8 cellular contexts compared by ENCODE assay signal in genomic region chr3:111967651-111968274, GRCh38. TPM values are rescaled to one million over a fixed set of nuclear protein-coding genes. Genes with fewer than 3 reads are reported as not detected.
DNase-seq lines count a peak whose midpoint lies in the region; TF ChIP-seq lines count a peak whose summit lies in the region.

No MANE protein-coding gene starts in this region.

- no peak overlapping the region for H3K14ac ChIP-seq in trophoblast cell (ENCODE audit: low read length)

- no peak for TF ChIP-seq EP300 in transverse colon (IDR thresholded peaks at IDR 0.05; ENCODE audit: low read depth)

- H3K4me2 ChIP-seq in trophoblast cell (ENCODE audit: low read length), result no peak overlapping the region

- H2AFZ ChIP-seq in trophoblast cell (ENCODE audit: insufficient read depth, low read length, poor library complexity), result no peak overlapping the region

- no peak overlapping the region for H2AK5ac ChIP-seq in trophoblast cell (ENCODE audit: low read length)

- H3K18ac ChIP-seq in trophoblast cell (ENCODE audit: low read length), result no peak overlapping the region

- H3K79me1 ChIP-seq in trophoblast cell (ENCODE audit: low read length), result no peaks in the 10 kb centered on the region

- no peak overlapping the region for H2BK5ac ChIP-seq in trophoblast cell (ENCODE audit: low read depth, low read length, poor library complexity)

- H3K4me3 ChIP-seq in SJSA1 (no peak overlapping the region), trophoblast cell (ENCODE audit: low read depth, low read length) (no peak overlapping the region), transverse colon (no peak overlapping the region)

- H3K4ac ChIP-seq in trophoblast cell (ENCODE audit: low read depth, low read length), result no peak overlapping the region

- in situ Hi-C loops in transverse colon (cut with MboI; ENCODE audit: low pct_ligation_motif_present in 1 of 4, low pct_unique_long_range_greater_than_20kb in 1 of 4, low sequenced_read_pairs in 3 of 4), result no loop called here

- H3K23ac ChIP-seq in trophoblast cell (ENCODE audit: low read length), result no peak overlapping the region

- intact Hi-C loops in transverse colon (cut with DNase I; ENCODE audit: low total_unique reads), result loop anchor here (2.0 to 5.0 kb wide), 2 partner anchors 105 to 251 kb away; no protein-coding TSS in a partner anchor

- peaks cover 17% of the 10 kb centered on the region; the same call in 1 of the 2 replicates for H3K36me3 Mint-ChIP-seq in HFFc6 (ENCODE audit: low read depth)

- no peak overlapping the region for H3K27ac ChIP-seq in SJSA1
- H3K27ac ChIP-seq in trophoblast cell (ENCODE audit: low read depth, low read length), result no peak overlapping the region
- peak overlapping the region; percentile 16 to 55 (median 30) for H3K27ac ChIP-seq in transverse colon

- 0 out of 2 replicates have a peak overlapping the region, but pooled peaks have one; percentile 4 for H3K4me3 Mint-ChIP-seq in HFFc6

- no peak overlapping the region for H4K8ac ChIP-seq in trophoblast cell (ENCODE audit: low read depth, low read length)

- TF ChIP-seq POLR2A in transverse colon (IDR thresholded peaks at IDR 0.05), result no peak

- no peak overlapping the region for H4K91ac ChIP-seq in trophoblast cell (ENCODE audit: low read depth, low read length)

- peaks cover 46% of the 10 kb centered on the region for H3K4me1 Mint-ChIP-seq in HFFc6 (ENCODE audit: low read depth)

- H4K12ac ChIP-seq in trophoblast cell (ENCODE audit: low read depth, low read length), result no peak overlapping the region

- TF ChIP-seq CTCF in GM10248 (IDR thresholded peaks at IDR 0.05; ENCODE audit: control extremely low read depth, extremely low read depth, low read depth, missing control alignments) (peak; percentile 86), HFFc6 (IDR thresholded peaks at IDR 0.05) (peak; percentile 98), transverse colon (IDR thresholded peaks at IDR 0.05) (peak; percentile 87 to 94 (median 92))

- no peak overlapping the region for H2BK12ac ChIP-seq in trophoblast cell (ENCODE audit: low read length)

- H3K9me3 Mint-ChIP-seq in HFFc6, result no peaks in the 10 kb centered on the region

- H3K9me3 ChIP-seq in SJSA1 (replicated peaks) (no peaks in the 10 kb centered on the region), trophoblast cell (ENCODE audit: insufficient read depth, low read depth, low read length) (no peaks in the 10 kb centered on the region), transverse colon (no peaks in the 10 kb centered on the region)

- H3K27me3 Mint-ChIP-seq in HFFc6 (ENCODE audit: insufficient read depth), result no peaks in the 10 kb centered on the region; the same call in 1 of the 2 replicates

- H3K27me3 ChIP-seq in SJSA1 (replicated peaks), result no peaks in the 10 kb centered on the region
- H3K27me3 ChIP-seq in trophoblast cell (ENCODE audit: insufficient read depth, low read length), result no peaks in the 10 kb centered on the region
- no peaks in the 10 kb centered on the region for H3K27me3 ChIP-seq in transverse colon

- no peak overlapping the region for H2BK120ac ChIP-seq in trophoblast cell (ENCODE audit: insufficient read depth, low read length, poor library complexity)

- no peaks in the 10 kb centered on the region for H3K79me2 ChIP-seq in trophoblast cell (ENCODE audit: control insufficient read depth, insufficient read depth, low read length, poor library complexity)

- no peak overlapping the region for H3K9ac ChIP-seq in trophoblast cell (ENCODE audit: low read length)

- peak overlapping the region; percentile 46 for H3K27ac Mint-ChIP-seq in HFFc6

- POLR2A ChIA-PET in GM10248 (lab: Yijun Ruan, JAX), result interaction anchor here (0.8 to 1.0 kb wide), 2 partner anchors 11 to 251 kb away, joined by 3 read pairs; partner anchors contain the start of gene ABHD10

- no CpG with 5 or more reads among the region's 8 CpGs for WGBS in trophoblast cell (ENCODE audit: extremely low coverage, insufficient coverage, insufficient read length)
- 0 to 11% methylated on average over 7 to 8 of the region's 8 CpGs for WGBS in transverse colon (ENCODE audit: low coverage in 1 of 2), 2 donors

- H3K36me3 ChIP-seq in SJSA1 (peaks cover 62% of the 10 kb centered on the region), trophoblast cell (ENCODE audit: control insufficient read depth in 1 of 2, insufficient read depth in 2 of 2, low read length in 2 of 2) (peaks cover 4 to 15% of the 10 kb centered on the region in 2 experiments), transverse colon (no peaks in the 10 kb centered on the region)

- CTCF ChIA-PET in GM10248 (lab: Yijun Ruan, JAX), result interaction anchor here (0.7 to 17.6 kb wide), 31 partner anchors 11 to 389 kb away, joined by 3 to 327 read pairs (median 5); partner anchors contain the start of gene ABHD10

- H3K4me1 ChIP-seq in SJSA1 (replicated peaks), result peaks cover 20% of the 10 kb centered on the region
- H3K4me1 ChIP-seq in trophoblast cell (ENCODE audit: control insufficient read depth in 1 of 2, insufficient read depth in 2 of 2, low read length in 2 of 2), result no peaks in the 10 kb centered on the region
- H3K4me1 ChIP-seq in transverse colon, result peaks cover 0 to 8% (median 2%) of the 10 kb centered on the region in 4 donors

- DNase-seq in GM10248 (ENCODE audit: extremely low spot score) (peak; percentile 38), HFFc6 (peak; percentile 77), NAMALWA (ENCODE audit: low spot score) (peak; percentile 86), SJSA1 (ENCODE audit: low read depth in 1 of 2, low spot score in 2 of 2) (peak; percentile 69 to 78), glomerular visceral epithelial cell (ENCODE audit: extremely low spot score) (peak; percentile 84), trophoblast cell (peak; percentile 83 to 95), transverse colon (peak; percentile 85)
- peak; percentile 82 for DNase-seq in activated naive CD4-positive, alpha-beta T cell treated with Interleukin-2 at 50 U/mL for 16 hours

RNA-seq across cellular contexts. Expression of gene ABHD10, which starts 11.1 kb away (rescaled TPM):
- 10 to 100 TPM; 39.5 to 44.5 (median 41.3) TPM for total RNA-seq in HFFc6 (2021; fragmentation: NEBNext Ultra II Directional; extraction: Animal tissue kit (Norgen Biotek cat#: 25700))
- 23.1 and 33.7 TPM in 2 replicates for total RNA-seq in SJSA1 (2014; rRNA removed; shearing (Covaris generic))
- polyA plus RNA-seq in trophoblast cell (2013), result 10.6 and 11.7 TPM in 2 replicates
- total RNA-seq in transverse colon, result 10 to 100 TPM in 2 of 4 donors, 1 to 10 TPM in 2; 2.2 to 23.3 (median 9.3) TPM

RNA-seq across cellular contexts. Expression of gene TAGLN3, which starts 31.0 kb away (rescaled TPM):
- under 1 TPM in 3 of 6 experiments, not detected in 3; 0.26 to 0.63 (median 0.43) TPM for total RNA-seq in HFFc6 (2021; fragmentation: NEBNext Ultra II Directional; extraction: Animal tissue kit (Norgen Biotek cat#: 25700))
- not detected in 2 replicates for total RNA-seq in SJSA1 (2014; rRNA removed; shearing (Covaris generic))
- polyA plus RNA-seq in trophoblast cell (2013), result 0.10 TPM in 1 of 2 replicates, not detected in the other
- 1 to 10 TPM in 1 of 4 donors, under 1 TPM in 2, not detected in 1; 0.64 to 1.5 (median 0.68) TPM for total RNA-seq in transverse colon

Comparison
In these comparisons a context has a peak if more than half of its experiments do, and no peak if none do; other contexts are left out.
1. DNase-seq: peak in every context shown above with its lines; median percentile 89 in trophoblast cell; 86 in NAMALWA; 85 in transverse colon; 84 in glomerular visceral epithelial cell; 82 in activated naive CD4-positive, alpha-beta T cell treated with Interleukin-2 at 50 U/mL for 16 hours; 77 in HFFc6; 74 in SJSA1; 38 in GM10248.
2. H3K27ac ChIP-seq: peak in transverse colon (4 of 4); none in SJSA1 (single experiment) and trophoblast cell (single experiment).
3. Peak in every context shown above with its lines, with median percentiles within 50 percentile points of each other: CTCF ChIP-seq.